1 cellular context compared by ENCODE assay signal in the genomic region with DNA sequence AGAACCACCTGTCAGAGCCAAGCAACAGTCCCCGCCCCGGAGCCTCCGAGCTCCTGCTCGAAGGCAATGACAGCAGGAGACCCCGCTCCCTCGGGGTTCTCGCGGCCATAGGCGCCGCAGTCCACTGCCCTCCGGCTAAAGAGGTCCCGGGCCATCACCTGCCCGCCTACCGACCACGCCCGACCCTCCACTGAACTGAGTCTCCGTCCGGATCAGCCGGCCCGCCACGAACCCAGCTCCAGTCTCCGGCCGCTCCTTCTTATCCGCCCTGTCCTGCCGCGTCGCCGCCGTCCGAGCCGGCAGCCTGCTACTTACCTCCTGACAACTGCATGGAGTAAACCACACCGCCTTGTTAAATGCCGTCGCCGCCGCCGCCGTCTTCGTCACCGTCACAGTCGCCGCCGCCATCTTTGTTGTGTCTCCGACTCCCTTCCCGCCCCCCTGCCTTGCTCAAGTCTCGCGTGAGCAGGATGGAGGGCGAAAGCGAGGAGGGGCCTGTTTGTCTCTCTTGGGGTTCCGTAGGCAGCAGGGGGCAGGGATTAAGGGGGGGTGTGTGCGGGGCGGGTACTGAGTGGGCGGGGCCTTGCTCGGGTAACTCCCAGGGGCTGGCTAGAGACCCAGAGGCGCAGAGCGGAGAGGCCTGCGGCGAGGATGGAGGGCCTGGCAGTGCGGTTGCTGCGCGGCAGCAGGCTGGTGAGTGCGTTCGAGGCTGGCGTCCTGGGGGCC.
A peak's percentile ranks its signal among the peaks of the same experiment; 100 is the strongest.
TF ChIP-seq lines count a peak whose summit lies in the region.

Gene ACADSB (plus strand): TSS at position 628 of the 726 bp plus-strand sequence. CDS start 24 bp downstream, at position 652.
A gene with protein sequence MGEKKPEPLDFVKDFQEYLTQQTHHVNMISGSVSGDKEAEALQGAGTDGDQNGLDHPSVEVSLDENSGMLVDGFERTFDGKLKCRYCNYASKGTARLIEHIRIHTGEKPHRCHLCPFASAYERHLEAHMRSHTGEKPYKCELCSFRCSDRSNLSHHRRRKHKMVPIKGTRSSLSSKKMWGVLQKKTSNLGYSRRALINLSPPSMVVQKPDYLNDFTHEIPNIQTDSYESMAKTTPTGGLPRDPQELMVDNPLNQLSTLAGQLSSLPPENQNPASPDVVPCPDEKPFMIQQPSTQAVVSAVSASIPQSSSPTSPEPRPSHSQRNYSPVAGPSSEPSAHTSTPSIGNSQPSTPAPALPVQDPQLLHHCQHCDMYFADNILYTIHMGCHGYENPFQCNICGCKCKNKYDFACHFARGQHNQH (minus strand): TSS at position 417 of the 726 bp plus-strand sequence. CDS start 10,170 bp downstream, outside the sequence.

TF ChIP-seq in HepG2, 621 proteins besides CTCF, POLR2A, EP300 and RAD21 (continued from another document and continues in another):
- TF ChIP-seq ARID4A (CRISPR knock-in tag; IDR thresholded peaks at IDR 0.05; ENCODE audit: borderline replicate concordance): peak; percentile 88
- no peak for TF ChIP-seq RORA (CRISPR knock-in tag; IDR thresholded peaks at IDR 0.05)
- TF ChIP-seq ATF7 (IDR thresholded peaks at IDR 0.05): no peak
- no peak; the same call in 1 of the 2 replicates for TF ChIP-seq ATF7 (CRISPR knock-in tag; IDR thresholded peaks at IDR 0.05)
- TF ChIP-seq POLR2AphosphoS2 (IDR thresholded peaks at IDR 0.05; ENCODE audit: low read depth, low read length): no peak
- TF ChIP-seq SRSF1 (optimal IDR thresholded peaks at IDR 0.05; ENCODE audit: low read depth, low read length): peak; percentile 80
- no peak for TF ChIP-seq CHD4 (IDR thresholded peaks at IDR 0.05; ENCODE audit: borderline replicate concordance, low read length)
- TF ChIP-seq ZNF605 (CRISPR knock-in tag; IDR thresholded peaks at IDR 0.05): no peak
- TF ChIP-seq ZFP82 (CRISPR knock-in tag; IDR thresholded peaks at IDR 0.05; ENCODE audit: borderline replicate concordance): peak; percentile 77
- peak; percentile 83 for TF ChIP-seq CBX1 (IDR thresholded peaks at IDR 0.05; ENCODE audit: low read depth)
- TF ChIP-seq GATAD1 (CRISPR knock-in tag; IDR thresholded peaks at IDR 0.05): peak; percentile 92
- TF ChIP-seq ZNF777 (CRISPR knock-in tag; IDR thresholded peaks at IDR 0.05): peak; percentile 33; the same call in 1 of the 2 replicates
- TF ChIP-seq ZXDC (CRISPR knock-in tag; IDR thresholded peaks at IDR 0.05): no peak
- TF ChIP-seq KMT2B (CRISPR knock-in tag; IDR thresholded peaks at IDR 0.05): peak; percentile 93; the same call in 1 of the 2 replicates
- TF ChIP-seq HNRNPUL1 (IDR thresholded peaks at IDR 0.05; ENCODE audit: low read depth, low read length): no peak
- TF ChIP-seq MTERF4 (CRISPR knock-in tag; IDR thresholded peaks at IDR 0.05): 0 out of 2 replicates have a peak, but pooled peaks have one; percentile 87
- TF ChIP-seq ZNF367 (CRISPR knock-in tag; IDR thresholded peaks at IDR 0.05; ENCODE audit: borderline replicate concordance): peak; percentile 61; the same call in 1 of the 2 replicates
- peak; percentile 97 for TF ChIP-seq ZFY (CRISPR knock-in tag; IDR thresholded peaks at IDR 0.05)
- TF ChIP-seq PRDM15 (CRISPR knock-in tag; IDR thresholded peaks at IDR 0.05): no peak
- 0 out of 2 replicates have a peak, but pooled peaks have one; percentile 38 for TF ChIP-seq IRX3 (CRISPR knock-in tag; IDR thresholded peaks at IDR 0.05; ENCODE audit: borderline replicate concordance, low read depth)
- peak; percentile 41; the same call in 1 of the 2 replicates for TF ChIP-seq MXD3 (CRISPR knock-in tag; IDR thresholded peaks at IDR 0.05)
- TF ChIP-seq MTF1 (CRISPR knock-in tag; IDR thresholded peaks at IDR 0.05): no peak
- peak; percentile 42; the same call in 1 of the 2 replicates for TF ChIP-seq TRAFD1 (CRISPR knock-in tag; IDR thresholded peaks at IDR 0.05; ENCODE audit: borderline replicate concordance)
- TF ChIP-seq, protein P1, sequence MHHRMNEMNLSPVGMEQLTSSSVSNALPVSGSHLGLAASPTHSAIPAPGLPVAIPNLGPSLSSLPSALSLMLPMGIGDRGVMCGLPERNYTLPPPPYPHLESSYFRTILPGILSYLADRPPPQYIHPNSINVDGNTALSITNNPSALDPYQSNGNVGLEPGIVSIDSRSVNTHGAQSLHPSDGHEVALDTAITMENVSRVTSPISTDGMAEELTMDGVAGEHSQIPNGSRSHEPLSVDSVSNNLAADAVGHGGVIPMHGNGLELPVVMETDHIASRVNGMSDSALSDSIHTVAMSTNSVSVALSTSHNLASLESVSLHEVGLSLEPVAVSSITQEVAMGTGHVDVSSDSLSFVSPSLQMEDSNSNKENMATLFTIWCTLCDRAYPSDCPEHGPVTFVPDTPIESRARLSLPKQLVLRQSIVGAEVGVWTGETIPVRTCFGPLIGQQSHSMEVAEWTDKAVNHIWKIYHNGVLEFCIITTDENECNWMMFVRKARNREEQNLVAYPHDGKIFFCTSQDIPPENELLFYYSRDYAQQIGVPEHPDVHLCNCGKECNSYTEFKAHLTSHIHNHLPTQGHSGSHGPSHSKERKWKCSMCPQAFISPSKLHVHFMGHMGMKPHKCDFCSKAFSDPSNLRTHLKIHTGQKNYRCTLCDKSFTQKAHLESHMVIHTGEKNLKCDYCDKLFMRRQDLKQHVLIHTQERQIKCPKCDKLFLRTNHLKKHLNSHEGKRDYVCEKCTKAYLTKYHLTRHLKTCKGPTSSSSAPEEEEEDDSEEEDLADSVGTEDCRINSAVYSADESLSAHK (CRISPR knock-in tag; IDR thresholded peaks at IDR 0.05; ENCODE audit: borderline replicate concordance): no peak
- TF ChIP-seq, protein P2, sequence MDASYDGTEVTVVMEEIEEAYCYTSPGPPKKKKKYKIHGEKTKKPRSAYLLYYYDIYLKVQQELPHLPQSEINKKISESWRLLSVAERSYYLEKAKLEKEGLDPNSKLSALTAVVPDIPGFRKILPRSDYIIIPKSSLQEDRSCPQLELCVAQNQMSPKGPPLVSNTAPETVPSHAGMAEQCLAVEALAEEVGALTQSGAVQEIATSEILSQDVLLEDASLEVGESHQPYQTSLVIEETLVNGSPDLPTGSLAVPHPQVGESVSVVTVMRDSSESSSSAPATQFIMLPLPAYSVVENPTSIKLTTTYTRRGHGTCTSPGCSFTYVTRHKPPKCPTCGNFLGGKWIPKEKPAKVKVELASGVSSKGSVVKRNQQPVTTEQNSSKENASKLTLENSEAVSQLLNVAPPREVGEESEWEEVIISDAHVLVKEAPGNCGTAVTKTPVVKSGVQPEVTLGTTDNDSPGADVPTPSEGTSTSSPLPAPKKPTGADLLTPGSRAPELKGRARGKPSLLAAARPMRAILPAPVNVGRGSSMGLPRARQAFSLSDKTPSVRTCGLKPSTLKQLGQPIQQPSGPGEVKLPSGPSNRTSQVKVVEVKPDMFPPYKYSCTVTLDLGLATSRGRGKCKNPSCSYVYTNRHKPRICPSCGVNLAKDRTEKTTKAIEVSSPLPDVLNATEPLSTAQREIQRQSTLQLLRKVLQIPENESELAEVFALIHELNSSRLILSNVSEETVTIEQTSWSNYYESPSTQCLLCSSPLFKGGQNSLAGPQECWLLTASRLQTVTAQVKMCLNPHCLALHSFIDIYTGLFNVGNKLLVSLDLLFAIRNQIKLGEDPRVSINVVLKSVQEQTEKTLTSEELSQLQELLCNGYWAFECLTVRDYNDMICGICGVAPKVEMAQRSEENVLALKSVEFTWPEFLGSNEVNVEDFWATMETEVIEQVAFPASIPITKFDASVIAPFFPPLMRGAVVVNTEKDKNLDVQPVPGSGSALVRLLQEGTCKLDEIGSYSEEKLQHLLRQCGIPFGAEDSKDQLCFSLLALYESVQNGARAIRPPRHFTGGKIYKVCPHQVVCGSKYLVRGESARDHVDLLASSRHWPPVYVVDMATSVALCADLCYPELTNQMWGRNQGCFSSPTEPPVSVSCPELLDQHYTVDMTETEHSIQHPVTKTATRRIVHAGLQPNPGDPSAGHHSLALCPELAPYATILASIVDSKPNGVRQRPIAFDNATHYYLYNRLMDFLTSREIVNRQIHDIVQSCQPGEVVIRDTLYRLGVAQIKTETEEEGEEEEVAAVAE (CRISPR knock-in tag; IDR thresholded peaks at IDR 0.05; ENCODE audit: borderline replicate concordance): peak; percentile 80
- no peak for TF ChIP-seq MTA1 (CRISPR knock-in tag; IDR thresholded peaks at IDR 0.05; ENCODE audit: borderline replicate concordance)
